Comparison of ENCODE assay signal across 14 cellular contexts in the genomic region with DNA sequence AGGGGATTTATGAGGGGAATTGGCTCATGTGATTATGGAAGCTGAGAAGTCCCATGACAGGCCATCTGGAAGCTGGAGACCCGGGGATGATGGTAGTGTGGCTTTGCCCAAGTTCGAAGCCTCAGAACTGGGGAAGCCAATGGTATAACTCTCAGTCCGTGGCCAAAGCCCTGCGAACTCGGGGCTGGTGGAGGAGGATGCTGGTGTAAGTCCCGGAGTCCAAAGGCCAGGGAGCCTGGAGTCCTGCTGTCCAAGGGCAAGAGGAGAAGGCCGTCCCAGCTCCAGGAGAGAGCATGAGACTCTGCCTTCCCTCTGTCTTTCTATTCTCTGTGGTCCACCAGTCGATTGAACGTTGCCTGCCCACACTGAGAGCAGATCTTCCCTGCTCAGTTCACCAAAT.
"Had no signal": no experiment of that assay in that cellular context is flagged by ENCODE, and none has a peak within 500 bp of the region (broad histone marks: within the 10 kb centered on the region; RNA-seq: fewer than 3 reads in every experiment).

No MANE protein-coding gene starts in this region.

- H3K27ac ChIP-seq: epithelial cell of prostate, esophagus muscularis mucosa, gastrocnemius medialis, heart right ventricle, lower lobe of right lung, stomach, thoracic aorta, transverse colon had no signal

- H3K4me3 ChIP-seq: esophagus muscularis mucosa, gastrocnemius medialis, heart right ventricle, left lung, lower lobe of right lung, stomach, thoracic aorta, transverse colon had no signal

- DNase-seq: effector memory CD8-positive, alpha-beta T cell; gastrocnemius medialis; heart right ventricle; hypothalamus; left lung; lower lobe of right lung; stomach; substantia nigra; transverse colon had no signal

- ATAC-seq: effector memory CD8-positive, alpha-beta T cell; gastrocnemius medialis; heart right ventricle; left lung; lower lobe of right lung; sciatic nerve had no signal

- H3K36me3 ChIP-seq: esophagus muscularis mucosa, gastrocnemius medialis, heart right ventricle, left lung, lower lobe of right lung, neutrophil, stomach, thoracic aorta, transverse colon had no signal

- H3K4me1 ChIP-seq: gastrocnemius medialis, left lung, transverse colon had no signal

- H3K9me3 ChIP-seq: esophagus muscularis mucosa, gastrocnemius medialis, heart right ventricle, left lung, lower lobe of right lung, neutrophil, stomach, thoracic aorta, transverse colon had no signal

- H3K27me3 ChIP-seq: gastrocnemius medialis, left lung, stomach had no signal
